Comparison of ENCODE assay signal across 22 cellular contexts in the genomic region with DNA sequence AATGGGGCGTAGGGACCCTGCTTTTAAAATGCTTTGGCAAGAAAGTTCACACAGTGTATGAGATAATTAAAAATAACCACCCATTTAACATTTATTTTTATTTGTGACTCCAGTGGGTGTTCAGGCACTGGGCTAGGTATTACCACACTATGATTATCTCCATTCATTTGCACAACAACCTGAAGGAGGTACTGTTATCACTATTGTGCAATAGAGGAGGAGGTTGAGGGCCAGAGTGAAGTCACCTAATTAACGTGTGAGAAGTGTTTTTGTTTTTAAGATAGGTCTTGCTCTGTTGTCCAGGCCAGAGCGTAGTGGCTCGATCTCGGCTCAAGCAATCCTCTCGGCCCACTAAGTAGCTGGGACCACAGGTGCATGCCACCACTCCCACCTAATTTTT. TPM values are rescaled to one million over a fixed set of nuclear protein-coding genes. Genes with fewer than 3 reads are reported as not detected.
"Had no signal": no experiment of that assay in that cellular context is flagged by ENCODE, and none has a peak within 500 bp of the region (broad histone marks: within the 10 kb centered on the region; RNA-seq: fewer than 3 reads in every experiment).

No MANE protein-coding gene starts in this region.

- H3K4me1 Mint-ChIP-seq: activated CD4-positive, alpha-beta T cell treated with anti-CD3 and anti-CD28 coated beads, Interleukin-2, amount 10 ng/mL, durations not matched to agents 24 days and 14 days; activated naive CD8-positive, alpha-beta T cell treated with anti-CD3 and anti-CD28 coated beads, Interleukin-2, amount 50 U/mL, for 24 hours; stimulated activated effector memory CD8-positive, alpha-beta T cell treated with anti-CD3 and anti-CD28 coated beads, Interleukin-12 subunit alpha, Interleukin-12 subunit beta, amount 100 ng/mL, for 72 hours had no signal

- H3K9me3 ChIP-seq: gastrocnemius medialis, heart left ventricle, mucosa of descending colon, ovary, sigmoid colon, stomach had no signal

- DNase-seq: activated CD4-positive, alpha-beta T cell treated with anti-CD3 and anti-CD28 coated beads, Interleukin-2, amount 10 ng/mL, durations not matched to agents 24 days and 14 days; activated CD4-positive, CD25-positive, alpha-beta regulatory T cell; activated CD8-positive, alpha-beta T cell treated with anti-CD3 and anti-CD28 coated beads for 36 hours; activated naive CD4-positive, alpha-beta T cell treated with Interleukin-2 at 50 U/mL for 16 hours; activated naive CD8-positive, alpha-beta T cell treated with anti-CD3 and anti-CD28 coated beads, Interleukin-2, amount 50 U/mL, for 24 hours; activated T-cell treated with anti-CD3 and anti-CD28 coated beads, Interleukin-2, amount 50 U/mL, for 1 hour; aorta; brain microvascular endothelial cell; gastrocnemius medialis; heart left ventricle; kidney glomerular epithelial cell; left ventricle myocardium superior; mucosa of descending colon; naive thymus-derived CD4-positive, alpha-beta T cell; ovary; sigmoid colon; stimulated activated CD4-positive, alpha-beta T cell treated with anti-CD3 and anti-CD28 coated beads, Interleukin-4, amount 100 ng/mL, for 24 hours; stomach had no signal

- H3K36me3 ChIP-seq: brain microvascular endothelial cell, gastrocnemius medialis, heart left ventricle, ovary, sigmoid colon had no signal

- ATAC-seq: activated CD8-positive, alpha-beta T cell treated with anti-CD3 and anti-CD28 coated beads for 36 hours; activated naive CD8-positive, alpha-beta T cell treated with anti-CD3 and anti-CD28 coated beads, Interleukin-2, amount 50 U/mL, for 24 hours; gastrocnemius medialis; heart left ventricle; left ventricle myocardium superior; mucosa of descending colon; naive thymus-derived CD4-positive, alpha-beta T cell; stimulated activated effector memory CD8-positive, alpha-beta T cell treated with anti-CD3 and anti-CD28 coated beads, Interleukin-12 subunit alpha, Interleukin-12 subunit beta, amount 100 ng/mL, for 72 hours had no signal

- H3K27ac ChIP-seq: brain microvascular endothelial cell, coronary artery, gastrocnemius medialis, heart left ventricle, ovary, sigmoid colon, stomach had no signal

- H3K4me1 ChIP-seq: gastrocnemius medialis, heart left ventricle, sigmoid colon, stomach had no signal

- H3K27ac Mint-ChIP-seq: activated CD4-positive, alpha-beta T cell treated with anti-CD3 and anti-CD28 coated beads, Interleukin-2, amount 10 ng/mL, durations not matched to agents 24 days and 14 days; activated CD8-positive, alpha-beta T cell treated with anti-CD3 and anti-CD28 coated beads for 36 hours; activated naive CD8-positive, alpha-beta T cell treated with anti-CD3 and anti-CD28 coated beads, Interleukin-2, amount 50 U/mL, for 24 hours; activated T-helper 2 cell treated with anti-CD3 and anti-CD28 coated beads, Interferon-gamma antibody, Interleukin-2, Interleukin-4, amounts not matched to agents 10 μg/mL and 5 μg/mL and 100 μg/mL, durations not matched to agents 14 hours and 24 hours and 36 hours; naive thymus-derived CD4-positive, alpha-beta T cell; stimulated activated effector memory CD8-positive, alpha-beta T cell treated with anti-CD3 and anti-CD28 coated beads, Interleukin-12 subunit alpha, Interleukin-12 subunit beta, amount 100 ng/mL, for 72 hours; type B pancreatic cell had no signal

- H3K4me3 Mint-ChIP-seq: activated CD4-positive, alpha-beta T cell treated with anti-CD3 and anti-CD28 coated beads, Interleukin-2, amount 10 ng/mL, durations not matched to agents 24 days and 14 days; activated CD8-positive, alpha-beta T cell treated with anti-CD3 and anti-CD28 coated beads for 36 hours; activated naive CD8-positive, alpha-beta T cell treated with anti-CD3 and anti-CD28 coated beads, Interleukin-2, amount 50 U/mL, for 24 hours; naive thymus-derived CD4-positive, alpha-beta T cell; stimulated activated effector memory CD8-positive, alpha-beta T cell treated with anti-CD3 and anti-CD28 coated beads, Interleukin-12 subunit alpha, Interleukin-12 subunit beta, amount 100 ng/mL, for 72 hours; type B pancreatic cell had no signal

- H3K27me3 Mint-ChIP-seq: activated CD4-positive, alpha-beta T cell treated with anti-CD3 and anti-CD28 coated beads, Interleukin-2, amount 10 ng/mL, durations not matched to agents 24 days and 14 days; activated CD8-positive, alpha-beta T cell treated with anti-CD3 and anti-CD28 coated beads for 36 hours; activated naive CD8-positive, alpha-beta T cell treated with anti-CD3 and anti-CD28 coated beads, Interleukin-2, amount 50 U/mL, for 24 hours; naive thymus-derived CD4-positive, alpha-beta T cell; type B pancreatic cell had no signal

- H3K27me3 ChIP-seq: brain microvascular endothelial cell, gastrocnemius medialis, heart left ventricle, ovary, sigmoid colon, stomach had no signal

- H3K4me3 ChIP-seq: coronary artery, gastrocnemius medialis, heart left ventricle, mucosa of descending colon, ovary, sigmoid colon, stomach had no signal

- H3K9me3 Mint-ChIP-seq: activated CD4-positive, alpha-beta T cell treated with anti-CD3 and anti-CD28 coated beads, Interleukin-2, amount 10 ng/mL, durations not matched to agents 24 days and 14 days; activated CD8-positive, alpha-beta T cell treated with anti-CD3 and anti-CD28 coated beads for 36 hours; activated naive CD8-positive, alpha-beta T cell treated with anti-CD3 and anti-CD28 coated beads, Interleukin-2, amount 50 U/mL, for 24 hours; activated T-helper 2 cell treated with anti-CD3 and anti-CD28 coated beads, Interferon-gamma antibody, Interleukin-2, Interleukin-4, amounts not matched to agents 10 μg/mL and 5 μg/mL and 100 μg/mL, durations not matched to agents 14 hours and 24 hours and 36 hours; naive thymus-derived CD4-positive, alpha-beta T cell; stimulated activated effector memory CD8-positive, alpha-beta T cell treated with anti-CD3 and anti-CD28 coated beads, Interleukin-12 subunit alpha, Interleukin-12 subunit beta, amount 100 ng/mL, for 72 hours; type B pancreatic cell had no signal

RNA-seq across cellular contexts. Expression of a gene that starts 29.2 kb away (rescaled TPM):
- total RNA-seq: gastrocnemius medialis, mucosa of descending colon had no signal
